ENCODE assay signal across 8 cellular contexts in the genomic region with DNA sequence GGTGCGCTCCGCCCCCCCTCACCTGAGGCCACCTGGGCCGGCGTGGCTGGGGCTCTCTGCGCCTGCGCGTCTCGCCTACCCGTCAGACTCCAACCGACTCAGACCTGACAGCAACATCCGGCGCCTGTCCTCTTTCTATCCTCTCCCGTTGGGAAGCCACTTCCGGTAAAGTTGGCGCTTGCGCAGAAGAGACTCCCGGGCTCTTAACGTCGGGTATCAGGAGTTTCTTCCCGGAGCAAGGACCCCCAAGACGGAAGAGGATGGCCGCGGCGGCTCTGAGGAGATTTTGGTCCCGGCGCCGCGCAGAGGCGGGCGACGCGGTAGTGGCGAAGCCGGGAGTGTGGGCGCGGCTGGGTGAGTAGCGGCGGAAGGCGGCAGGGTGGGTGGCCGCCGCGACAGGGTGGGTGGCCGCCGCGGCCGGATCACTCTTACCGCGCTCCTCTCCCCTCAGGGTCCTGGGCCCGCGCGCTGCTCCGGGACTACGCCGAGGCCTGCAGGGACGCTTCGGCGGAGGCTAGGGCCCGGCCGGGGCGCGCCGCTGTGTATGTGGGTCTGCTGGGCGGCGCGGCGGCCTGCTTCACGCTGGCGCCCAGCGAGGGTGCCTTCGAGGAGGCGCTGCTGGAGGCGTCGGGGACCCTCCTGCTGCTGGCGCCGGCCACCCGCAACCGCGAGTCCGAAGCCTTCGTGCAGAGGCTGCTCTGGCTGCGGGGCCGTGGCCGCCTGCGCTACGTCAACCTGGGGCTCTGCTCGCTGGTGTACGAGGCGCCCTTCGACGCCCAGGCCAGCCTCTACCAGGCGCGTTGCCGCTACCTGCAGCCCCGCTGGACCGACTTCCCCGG. TPM values are rescaled to one million over a fixed set of nuclear protein-coding genes. Genes with fewer than 3 reads are reported as not detected.
DNase-seq lines count a peak whose midpoint lies in the region; ATAC-seq, FAIRE-seq and TF ChIP-seq lines count a peak whose summit lies in the region.

A gene (plus strand): TSS at position 249 of the 839 bp plus-strand sequence. CDS start 12 bp downstream, at position 261.
A gene (minus strand): TSS at position 77 of the 839 bp plus-strand sequence. CDS start 229 bp downstream, outside the sequence.

- peaks cover 24% of the 10 kb centered on the region for H3K4me1 ChIP-seq in HepG2 (ENCODE audit: insufficient read depth, low read length)

- ATAC-seq in GM19324 (IDR thresholded peaks at IDR 0.05; ENCODE audit: low FRiP score, unreplicated experiment): peak; percentile 89
- peak; percentile 81 for ATAC-seq in HG03521 (IDR thresholded peaks at IDR 0.05; ENCODE audit: unreplicated experiment)
- ATAC-seq in HepG2: peak; percentile 87

- H3K79me2 ChIP-seq in HepG2 (ENCODE audit: insufficient read depth, low read length): peaks cover 34% of the 10 kb centered on the region

- peak within 1 kb of the TSS; percentile 93 for H3K9ac ChIP-seq in HepG2 (ENCODE audit: insufficient read depth, low read depth, low read length)

- no peak within 1 kb of the TSS for H2AFZ ChIP-seq in HepG2 (ENCODE audit: low read length)

- H3K4me3 ChIP-seq in BJ (ENCODE audit: low read depth, low read length): peak within 1 kb of the TSS; percentile 94
- H3K4me3 ChIP-seq in HepG2 (replicated peaks in 1 of 3; ENCODE audit: insufficient read depth in 1 of 3, low read depth in 2 of 3, low read length in 3 of 3): peak within 1 kb of the TSS; percentile 90 to 99 (median 96)

- no peaks in the 10 kb centered on the region for H4K20me1 ChIP-seq in HepG2 (ENCODE audit: insufficient read depth, low read length)

- no peaks in the 10 kb centered on the region for H3K9me3 ChIP-seq in HepG2 (ENCODE audit: low read length)

- H3K27me3 ChIP-seq in BJ (ENCODE audit: control insufficient read depth, insufficient read depth, low read length): no peaks in the 10 kb centered on the region
- no peaks in the 10 kb centered on the region; a peak in 1 of 5 replicates for H3K27me3 ChIP-seq in HepG2 (ENCODE audit: control insufficient read depth in 1 of 2, insufficient read depth in 2 of 2, low read length in 2 of 2)

- TF ChIP-seq CTCF in BJ (IDR thresholded peaks at IDR 0.05; ENCODE audit: insufficient read depth, low read depth, low read length): no peak
- TF ChIP-seq CTCF in HepG2 (CRISPR knock-in tag; IDR thresholded peaks at IDR 0.05): no peak

- TF ChIP-seq RAD21 in HepG2 (CRISPR knock-in tag; IDR thresholded peaks at IDR 0.05): no peak

- TF ChIP-seq POLR2A in HepG2 (IDR thresholded peaks at IDR 0.05; ENCODE audit: insufficient read depth in 1 of 2, low read depth in 2 of 2, low read length in 2 of 2): peak; percentile 58 to 69

- H3K27ac ChIP-seq in HepG2 (ENCODE audit: extremely low read length, insufficient read depth, low read length): peak within 1 kb of the TSS; percentile 83

- DNase-seq in BJ (ENCODE audit: low read depth) (peak; percentile 88), NCI-H748 treated with DMSO at 0.1 percent for 48 hours (lab: John Stamatoyannopoulos, UW) (peak; percentile 91), dermis microvascular lymphatic vessel endothelial cell (ENCODE audit: low read depth in 2 of 2) (peak; percentile 96 to 98), HepG2 (ENCODE audit: low spot score) (peak; percentile 99)
- DNase-seq in activated CD4-positive, alpha-beta T cell treated with anti-CD3 and anti-CD28 coated beads, Interleukin-2, amount 50 U/mL, for 4 hours: peak; percentile 93
- peak; percentile 95 for DNase-seq in stimulated activated CD4-positive, alpha-beta T cell treated with anti-CD3 and anti-CD28 coated beads, Interleukin-4, amount 100 ng/mL, for 1 hour

- no CpG with 5 or more reads among the region's 96 CpGs for WGBS in HepG2 (ENCODE audit: low lambda C conversion rate)

- peak within 1 kb of the TSS; percentile 83 for H3K4me2 ChIP-seq in HepG2 (ENCODE audit: low read depth, low read length)

- BruUV-seq in HepG2 (replicated peaks; lab: Mats Ljungman, UMichigan): no TSS peak

- peaks cover 15% of the 10 kb centered on the region for H3K36me3 ChIP-seq in BJ (ENCODE audit: control insufficient read depth, insufficient read depth, low read length)
- peaks cover 3 to 11% of the 10 kb centered on the region in 2 experiments; a peak in 3 of 5 replicates for H3K36me3 ChIP-seq in HepG2 (replicated peaks in 1 of 2; ENCODE audit: control insufficient read depth in 1 of 2, insufficient read depth in 2 of 2, low read length in 2 of 2)

- CTCF ChIA-PET in BJ (lab: Yijun Ruan, JAX): interaction anchor here (1.5 kb wide), 1 partner anchor 81 kb away, joined by 4 read pairs; no protein-coding TSS in a partner anchor
- CTCF ChIA-PET in HepG2 (lab: Yijun Ruan, JAX; ENCODE audit: low intra/inter-chr PET ratio, low total read pairs): no interaction called here

- peak; percentile 71 for FAIRE-seq in HepG2 (lab: Jason Lieb, UNC)

- TF ChIP-seq EP300 in HepG2 (IDR thresholded peaks at IDR 0.05; ENCODE audit: low read depth in 2 of 2, low read length in 2 of 2): peak in 1 of 2 experiments; percentile 41; a peak in 2 of 4 replicates
- no peak for TF ChIP-seq EP300 in HepG2 (CRISPR knock-in tag; IDR thresholded peaks at IDR 0.05; ENCODE audit: borderline replicate concordance)

- in situ Hi-C loops in HepG2 (cut with HindIII; ENCODE audit: extremely low pct_ligation_motif_present, low pct_unique_long_range_greater_than_20kb): no loop called here

- POLR2A ChIA-PET in BJ (lab: Charles Lee): no interaction called here
- POLR2A ChIA-PET in HepG2 (lab: Yijun Ruan, JAX): interaction anchor here (1.3 to 1.6 kb wide), 2 partner anchors 11 kb away, joined by 3 to 6 read pairs; no protein-coding TSS in a partner anchor

- intact Hi-C loops in HepG2 (cut with micrococcal nuclease; ENCODE audit: unreplicated experiment): loop anchor here (10.0 kb wide), 1 partner anchor 54 kb away; a partner anchor contains a TSS

RNA-seq across cellular contexts. Expression of the first gene that starts in this region (rescaled TPM):
- polyA plus RNA-seq in BJ (2011; rRNA removed): 6.7 and 9.1 TPM in 2 replicates
- polyA minus RNA-seq in BJ (2011; rRNA and poly(A)+ RNA removed): 4.6 and 5.5 TPM in 2 replicates
- total RNA-seq in dermis microvascular lymphatic vessel endothelial cell: 29.5 and 35.5 TPM in 2 replicates
- 25.6 and 33.8 TPM in 2 replicates for total RNA-seq in HepG2 (2016; rRNA removed; fragmentation: Illumina TruSeq; extraction: Trizol)
- total RNA-seq in HepG2 (2016; cell fraction: cytosol; rRNA removed; fragmentation: Illumina TruSeq; extraction: Trizol; ENCODE audit: low read depth): 5.7 and 6.8 TPM in 2 replicates
- total RNA-seq in HepG2 (2016; cell fraction: insoluble cytoplasmic fraction; rRNA removed; fragmentation: Illumina TruSeq; extraction: Trizol): 21.9 and 35.0 TPM in 2 replicates
- total RNA-seq in HepG2 (2016; cell fraction: membrane; rRNA removed; fragmentation: Illumina TruSeq; extraction: Trizol): 17.3 and 19.4 TPM in 2 replicates
- 14.3 and 19.7 TPM in 2 replicates for total RNA-seq in HepG2 (2016; cell fraction: nucleus; rRNA removed; fragmentation: Illumina TruSeq; extraction: Trizol)
- polyA plus RNA-seq in HepG2 (2011; rRNA removed): 7.0 and 7.1 TPM in 2 replicates
- 6.4 and 7.7 TPM in 2 replicates for polyA plus RNA-seq in HepG2 (2011; cell fraction: cytosol; rRNA removed)
- polyA plus RNA-seq in HepG2 (2011; cell fraction: nucleus; rRNA removed): 6.8 and 6.9 TPM in 2 replicates
- 11.2 and 12.5 TPM in 2 replicates for polyA plus RNA-seq in HepG2 (2012)
- polyA plus RNA-seq in HepG2 (2016; cell fraction: cytosol; fragmentation: Illumina TruSeq; extraction: Trizol; ENCODE audit: low read depth): 4.1 and 4.4 TPM in 2 replicates
- polyA plus RNA-seq in HepG2 (2016; cell fraction: insoluble cytoplasmic fraction; fragmentation: Illumina TruSeq; extraction: Trizol; ENCODE audit: low read depth): 17.0 and 19.4 TPM in 2 replicates
- polyA plus RNA-seq in HepG2 (2016; cell fraction: membrane; fragmentation: Illumina TruSeq; extraction: Trizol; ENCODE audit: low read depth): 9.5 and 10.3 TPM in 2 replicates
- 18.8 and 25.6 TPM in 2 replicates for polyA plus RNA-seq in HepG2 (2016; cell fraction: nucleus; fragmentation: Illumina TruSeq; extraction: Trizol; ENCODE audit: insufficient read depth, low read depth)
- 7.1 and 11.2 TPM in 2 replicates for polyA minus RNA-seq in HepG2 (2011; rRNA and poly(A)+ RNA removed; ENCODE audit: low replicate concordance)
- 7.9 and 8.4 TPM in 2 replicates for polyA minus RNA-seq in HepG2 (2011; cell fraction: cytosol; rRNA and poly(A)+ RNA removed)
- 5.7 and 5.8 TPM in 2 replicates for polyA minus RNA-seq in HepG2 (2011; cell fraction: nucleus; rRNA and poly(A)+ RNA removed)

RNA-seq across cellular contexts. Expression of the second gene that starts in this region (rescaled TPM):
- 79.3 and 138 TPM in 2 replicates for polyA plus RNA-seq in BJ (2011; rRNA removed)
- 73.8 and 112 TPM in 2 replicates for polyA minus RNA-seq in BJ (2011; rRNA and poly(A)+ RNA removed)
- total RNA-seq in dermis microvascular lymphatic vessel endothelial cell: 71.2 and 86.7 TPM in 2 replicates
- total RNA-seq in HepG2 (2016; rRNA removed; fragmentation: Illumina TruSeq; extraction: Trizol): 22.7 and 37.3 TPM in 2 replicates
- total RNA-seq in HepG2 (2016; cell fraction: cytosol; rRNA removed; fragmentation: Illumina TruSeq; extraction: Trizol; ENCODE audit: low read depth): 17.0 and 24.9 TPM in 2 replicates
- 18.1 and 40.3 TPM in 2 replicates for total RNA-seq in HepG2 (2016; cell fraction: insoluble cytoplasmic fraction; rRNA removed; fragmentation: Illumina TruSeq; extraction: Trizol)
- 33.8 and 40.6 TPM in 2 replicates for total RNA-seq in HepG2 (2016; cell fraction: membrane; rRNA removed; fragmentation: Illumina TruSeq; extraction: Trizol)
- total RNA-seq in HepG2 (2016; cell fraction: nucleus; rRNA removed; fragmentation: Illumina TruSeq; extraction: Trizol): 29.4 and 31.8 TPM in 2 replicates
- polyA plus RNA-seq in HepG2 (2011; rRNA removed): 53.2 and 59.7 TPM in 2 replicates
- polyA plus RNA-seq in HepG2 (2011; cell fraction: cytosol; rRNA removed): 46.3 and 77.8 TPM in 2 replicates
- polyA plus RNA-seq in HepG2 (2011; cell fraction: nucleus; rRNA removed): 119 and 138 TPM in 2 replicates
- polyA plus RNA-seq in HepG2 (2012): 23.3 and 34.0 TPM in 2 replicates
- polyA plus RNA-seq in HepG2 (2016; cell fraction: cytosol; fragmentation: Illumina TruSeq; extraction: Trizol; ENCODE audit: low read depth): 20.2 and 27.8 TPM in 2 replicates
- 19.3 and 20.0 TPM in 2 replicates for polyA plus RNA-seq in HepG2 (2016; cell fraction: insoluble cytoplasmic fraction; fragmentation: Illumina TruSeq; extraction: Trizol; ENCODE audit: low read depth)
- polyA plus RNA-seq in HepG2 (2016; cell fraction: membrane; fragmentation: Illumina TruSeq; extraction: Trizol; ENCODE audit: low read depth): 25.6 and 30.0 TPM in 2 replicates
- polyA plus RNA-seq in HepG2 (2016; cell fraction: nucleus; fragmentation: Illumina TruSeq; extraction: Trizol; ENCODE audit: insufficient read depth, low read depth): 55.7 and 57.0 TPM in 2 replicates
- 50.6 and 120 TPM in 2 replicates for polyA minus RNA-seq in HepG2 (2011; rRNA and poly(A)+ RNA removed; ENCODE audit: low replicate concordance)
- polyA minus RNA-seq in HepG2 (2011; cell fraction: cytosol; rRNA and poly(A)+ RNA removed): 34.1 and 39.4 TPM in 2 replicates
- polyA minus RNA-seq in HepG2 (2011; cell fraction: nucleus; rRNA and poly(A)+ RNA removed): 26.1 and 28.1 TPM in 2 replicates

Comparison
In these comparisons a context has a peak if more than half of its experiments do, and no peak if none do; other contexts are left out.
1. Peak in every context shown above with its lines: DNase-seq, ATAC-seq, H3K4me3 ChIP-seq and H3K27ac ChIP-seq.